35 cellular contexts compared by ENCODE assay signal in the genomic region with DNA sequence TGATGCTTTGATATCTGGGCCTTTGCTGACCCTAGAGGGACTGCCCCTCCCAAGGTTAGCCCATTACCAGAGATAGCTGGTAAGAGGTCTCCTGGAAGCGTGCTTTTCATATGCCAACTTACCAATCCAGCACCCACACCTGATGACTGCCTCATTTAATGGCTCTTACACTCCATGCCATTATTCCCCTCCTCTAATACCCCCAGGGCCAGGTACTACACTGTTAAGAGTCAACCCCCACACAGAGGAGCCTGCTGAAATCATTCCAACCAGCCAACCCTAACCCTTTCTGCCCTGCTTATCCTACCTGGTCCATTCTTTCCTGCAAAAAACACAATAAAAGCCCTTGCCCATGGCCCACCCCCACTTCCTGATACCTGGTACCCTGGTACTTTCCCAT.
"Had no signal": no experiment of that assay in that cellular context is flagged by ENCODE, and none has a peak within 500 bp of the region (broad histone marks: within the 10 kb centered on the region; RNA-seq: fewer than 3 reads in every experiment).

No MANE protein-coding gene starts in this region.

- H3K9me3 ChIP-seq: MG63 had no signal

- H3K9ac ChIP-seq: KMS-11 had no signal

- H3K4me3 ChIP-seq: MG63 had no signal

- H3K36me3 ChIP-seq: MG63 had no signal

- DNase-seq: Karpas-422, Kasumi-1, KBM-7, KG1, MG63, MM.1S, MV-4-11, NCI-H1048, NCI-H1092, NCI-H1092 treated with DMSO at 0.1 percent for 48 hours, NCI-H1105, NCI-H1105 treated with DMSO at 0.1 percent for 48 hours, NCI-H1417, NCI-H1417 treated with DMSO at 0.1 percent for 48 hours, NCI-H1436, NCI-H1436 treated with DMSO at 0.1 percent for 48 hours, NCI-H146, NCI-H1694, NCI-H1694 treated with DMSO at 0.1 percent for 48 hours, NCI-H187, NCI-H187 treated with DMSO at 0.1 percent for 48 hours, NCI-H1930, NCI-H2029, NCI-H2029 treated with DMSO at 0.1 percent for 48 hours, NCI-H2081, NCI-H2081 treated with DMSO at 0.1 percent for 48 hours, NCI-H2107, NCI-H2171, NCI-H2171 treated with DMSO at 0.1 percent for 48 hours, NCI-H2227 treated with DMSO at 0.1 percent for 48 hours, NCI-H226, NCI-H345, NCI-H446, NCI-H446 treated with DMSO at 0.1 percent for 48 hours had no signal

- H3K27me3 ChIP-seq: MG63 had no signal

- H3K27ac ChIP-seq: KMS-11 had no signal
